In the genomic region with DNA sequence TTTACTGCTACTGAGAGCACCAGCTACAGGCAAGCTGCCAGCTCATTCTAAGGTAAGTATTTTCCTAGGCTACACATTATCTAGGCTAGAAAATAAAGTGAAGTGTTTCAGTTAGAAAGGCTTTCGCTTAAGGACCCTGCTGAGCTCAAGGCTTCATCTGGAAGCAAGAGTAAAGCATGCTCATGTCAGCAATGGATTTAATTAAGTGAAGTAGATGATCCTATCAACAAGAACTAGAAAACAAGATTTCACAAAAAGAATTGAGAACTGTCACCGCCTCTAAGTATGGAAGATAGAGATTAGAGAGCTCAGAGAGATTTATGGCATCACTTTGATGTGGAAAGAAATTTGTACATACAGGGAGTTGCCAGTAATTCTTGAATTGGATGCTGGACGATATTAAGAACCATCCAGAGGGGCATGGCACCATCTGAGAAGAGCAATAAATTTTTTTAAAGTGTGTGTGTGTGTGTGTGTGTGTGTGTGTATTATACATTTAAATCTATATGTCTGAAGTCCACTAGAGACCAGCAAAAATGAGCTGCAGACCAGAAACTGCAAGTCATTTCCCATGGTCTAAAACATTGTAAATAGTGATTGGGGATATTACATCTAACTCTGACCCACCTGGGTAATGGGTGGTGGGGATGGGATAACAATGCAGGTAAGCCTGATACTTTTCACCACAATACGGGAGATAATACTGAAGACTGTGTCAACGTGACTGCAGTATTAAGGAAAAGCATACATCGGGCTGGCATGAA, we compare ENCODE assay signal across 1 cellular context.
TF ChIP-seq lines count a peak whose summit lies in the region.

No MANE protein-coding gene starts in this region.

TF ChIP-seq in K562, 482 proteins besides CTCF, POLR2A, EP300 and RAD21 (continued from another document):
- TF ChIP-seq ARID1B (IDR thresholded peaks at IDR 0.05) (peak; percentile 47), TSC22D4 (tag; IDR thresholded peaks at IDR 0.05) (no peak), TRIM25 (IDR thresholded peaks at IDR 0.05; ENCODE audit: borderline replicate concordance) (no peak), CBX2 (IDR thresholded peaks at IDR 0.05; ENCODE audit: insufficient read depth, low read length, poor library complexity, severe bottlenecking) (no peak), MAFG (tag; conservative IDR thresholded peaks at IDR 0.05) (peak; percentile 80), ZNF830 (CRISPR knock-in tag; IDR thresholded peaks at IDR 0.05) (no peak), CBFA2T3 (IDR thresholded peaks at IDR 0.05) (peak; percentile 24; the same call in 1 of the 2 replicates), ELK3 (CRISPR knock-in tag; IDR thresholded peaks at IDR 0.05) (no peak), SAP30 (IDR thresholded peaks at IDR 0.05; ENCODE audit: borderline replicate concordance, insufficient read depth, low read depth, low read length, poor library complexity, severe bottlenecking) (no peak), NFE2L1 (tag; IDR thresholded peaks at IDR 0.05; ENCODE audit: borderline replicate concordance, low read depth) (peak; percentile 40; the same call in 1 of the 2 replicates), NR4A1 (CRISPR knock-in tag; IDR thresholded peaks at IDR 0.05) (no peak), NR4A1 (tag; IDR thresholded peaks at IDR 0.05) (no peak), E2F4 (CRISPR knock-in tag; IDR thresholded peaks at IDR 0.05; ENCODE audit: low read depth) (no peak), ZFP30 (CRISPR knock-in tag; IDR thresholded peaks at IDR 0.05; ENCODE audit: borderline replicate concordance) (no peak), RB1 (IDR thresholded peaks at IDR 0.05; ENCODE audit: low read depth) (no peak), DPF2 (IDR thresholded peaks at IDR 0.05) (peak; percentile 44; the same call in 1 of the 2 replicates), SRSF3 (IDR thresholded peaks at IDR 0.05; ENCODE audit: insufficient read depth, low read length) (no peak), MEIS2 (IDR thresholded peaks at IDR 0.05; ENCODE audit: partially characterized antibody) (peak; percentile 93), OTX1 (CRISPR knock-in tag; IDR thresholded peaks at IDR 0.05) (no peak), TCF15 (CRISPR knock-in tag; IDR thresholded peaks at IDR 0.05) (no peak), NCOA4 (IDR thresholded peaks at IDR 0.05; ENCODE audit: partially characterized antibody) (no peak), YY1 (IDR thresholded peaks at IDR 0.05; ENCODE audit: borderline replicate concordance in 1 of 3, control insufficient read depth in 1 of 3, extremely low read depth in 1 of 3, insufficient read depth in 3 of 3, insufficient read length in 1 of 3, insufficient replicate concordance in 2 of 3, low read depth in 1 of 3, low read length in 2 of 3) (no peak), TCF3 (CRISPR knock-in tag; IDR thresholded peaks at IDR 0.05) (0 out of 2 replicates have a peak, but pooled peaks have one; percentile 10), ATF6 (CRISPR knock-in tag; IDR thresholded peaks at IDR 0.05) (no peak), ZNF174 (CRISPR knock-in tag; IDR thresholded peaks at IDR 0.05) (no peak), ZNF436 (CRISPR knock-in tag; IDR thresholded peaks at IDR 0.05) (no peak), VEZF1 (CRISPR knock-in tag; IDR thresholded peaks at IDR 0.05) (no peak)
- TF ChIP-seq, protein P1, sequence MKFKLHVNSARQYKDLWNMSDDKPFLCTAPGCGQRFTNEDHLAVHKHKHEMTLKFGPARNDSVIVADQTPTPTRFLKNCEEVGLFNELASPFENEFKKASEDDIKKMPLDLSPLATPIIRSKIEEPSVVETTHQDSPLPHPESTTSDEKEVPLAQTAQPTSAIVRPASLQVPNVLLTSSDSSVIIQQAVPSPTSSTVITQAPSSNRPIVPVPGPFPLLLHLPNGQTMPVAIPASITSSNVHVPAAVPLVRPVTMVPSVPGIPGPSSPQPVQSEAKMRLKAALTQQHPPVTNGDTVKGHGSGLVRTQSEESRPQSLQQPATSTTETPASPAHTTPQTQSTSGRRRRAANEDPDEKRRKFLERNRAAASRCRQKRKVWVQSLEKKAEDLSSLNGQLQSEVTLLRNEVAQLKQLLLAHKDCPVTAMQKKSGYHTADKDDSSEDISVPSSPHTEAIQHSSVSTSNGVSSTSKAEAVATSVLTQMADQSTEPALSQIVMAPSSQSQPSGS (CRISPR knock-in tag; IDR thresholded peaks at IDR 0.05): no peak
TF ChIP-seq in K562: peak in this region for 15.
